1 cellular context compared by ENCODE assay signal in the genomic region with DNA sequence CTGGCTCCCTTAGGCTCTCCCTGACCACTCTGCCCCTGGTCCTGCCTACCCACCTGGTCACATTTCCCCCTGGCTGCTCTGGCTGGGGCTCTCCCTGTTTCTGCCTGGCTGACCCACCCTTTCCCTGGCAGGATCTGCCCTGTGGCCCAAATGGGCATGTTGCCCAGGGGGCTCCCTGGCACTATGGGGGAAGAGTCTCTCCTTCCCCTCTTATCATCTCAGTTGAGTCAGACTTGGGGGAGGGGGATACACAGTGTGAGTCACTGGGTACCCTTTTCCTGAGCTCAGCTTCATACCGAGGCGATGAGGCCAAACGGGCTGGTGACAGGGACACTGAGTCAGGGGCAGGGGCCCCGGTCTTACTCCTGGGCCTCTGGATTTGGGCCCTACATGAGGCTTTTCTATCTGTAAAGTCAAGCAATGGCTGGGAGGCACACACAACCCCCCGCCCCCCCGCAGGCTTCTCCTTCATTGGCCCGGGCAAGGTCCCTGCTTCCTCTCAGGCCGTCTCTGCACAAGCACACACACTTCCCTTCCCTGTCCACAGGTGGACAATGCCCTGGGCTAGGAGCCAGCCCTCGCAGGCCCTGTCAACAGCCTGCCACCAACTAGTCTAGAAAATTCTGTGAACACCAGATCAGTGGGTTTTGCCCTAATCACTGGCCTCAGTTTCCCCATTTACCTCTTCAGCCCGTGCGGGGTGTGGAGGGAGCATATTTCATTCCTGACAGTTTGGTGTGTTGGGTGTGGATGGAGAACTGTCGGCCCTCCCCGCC.
TF ChIP-seq lines count a peak whose summit lies in the region.

No MANE protein-coding gene starts in this region.

TF ChIP-seq in HCT116, 20 proteins besides CTCF, POLR2A, EP300 and RAD21 (continued from another document):
- TF ChIP-seq, protein P1, sequence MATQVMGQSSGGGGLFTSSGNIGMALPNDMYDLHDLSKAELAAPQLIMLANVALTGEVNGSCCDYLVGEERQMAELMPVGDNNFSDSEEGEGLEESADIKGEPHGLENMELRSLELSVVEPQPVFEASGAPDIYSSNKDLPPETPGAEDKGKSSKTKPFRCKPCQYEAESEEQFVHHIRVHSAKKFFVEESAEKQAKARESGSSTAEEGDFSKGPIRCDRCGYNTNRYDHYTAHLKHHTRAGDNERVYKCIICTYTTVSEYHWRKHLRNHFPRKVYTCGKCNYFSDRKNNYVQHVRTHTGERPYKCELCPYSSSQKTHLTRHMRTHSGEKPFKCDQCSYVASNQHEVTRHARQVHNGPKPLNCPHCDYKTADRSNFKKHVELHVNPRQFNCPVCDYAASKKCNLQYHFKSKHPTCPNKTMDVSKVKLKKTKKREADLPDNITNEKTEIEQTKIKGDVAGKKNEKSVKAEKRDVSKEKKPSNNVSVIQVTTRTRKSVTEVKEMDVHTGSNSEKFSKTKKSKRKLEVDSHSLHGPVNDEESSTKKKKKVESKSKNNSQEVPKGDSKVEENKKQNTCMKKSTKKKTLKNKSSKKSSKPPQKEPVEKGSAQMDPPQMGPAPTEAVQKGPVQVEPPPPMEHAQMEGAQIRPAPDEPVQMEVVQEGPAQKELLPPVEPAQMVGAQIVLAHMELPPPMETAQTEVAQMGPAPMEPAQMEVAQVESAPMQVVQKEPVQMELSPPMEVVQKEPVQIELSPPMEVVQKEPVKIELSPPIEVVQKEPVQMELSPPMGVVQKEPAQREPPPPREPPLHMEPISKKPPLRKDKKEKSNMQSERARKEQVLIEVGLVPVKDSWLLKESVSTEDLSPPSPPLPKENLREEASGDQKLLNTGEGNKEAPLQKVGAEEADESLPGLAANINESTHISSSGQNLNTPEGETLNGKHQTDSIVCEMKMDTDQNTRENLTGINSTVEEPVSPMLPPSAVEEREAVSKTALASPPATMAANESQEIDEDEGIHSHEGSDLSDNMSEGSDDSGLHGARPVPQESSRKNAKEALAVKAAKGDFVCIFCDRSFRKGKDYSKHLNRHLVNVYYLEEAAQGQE (IDR thresholded peaks at IDR 0.05; ENCODE audit: low read depth) = no peak
- no peak for TF ChIP-seq EZH2 (IDR thresholded peaks at IDR 0.05)
- TF ChIP-seq FOSL1 (IDR thresholded peaks at IDR 0.05; ENCODE audit: low read depth) = no peak
- TF ChIP-seq EGR1 (IDR thresholded peaks at IDR 0.05; ENCODE audit: low read depth) = no peak
